7 cellular contexts compared by ENCODE assay signal in genomic region chr17:19137959-19138358, GRCh38.
DNase-seq lines count a peak whose midpoint lies in the region; ATAC-seq and FAIRE-seq lines count a peak whose summit lies in the region.
"Not testable (repeated sequence)": the region's sequence is repeated elsewhere in the genome, so short reads cannot be mapped to it uniquely, and the experiment has no call there.

No MANE protein-coding gene starts in this region.

- FAIRE-seq in HTR-8/SVneo (lab: Jason Lieb, UNC): peak; percentile 44

- not testable (repeated sequence) for H3K36me3 Mint-ChIP-seq in stimulated activated memory B cell treated with anti-CD40 and anti-IgM and Interleukin-4, amounts not matched to agents 10 μg/mL and 1 μg/mL and 100 μg/mL, for 72 hours

- H3K4me1 Mint-ChIP-seq in stimulated activated memory B cell treated with anti-CD40 and anti-IgM and Interleukin-4, amounts not matched to agents 10 μg/mL and 1 μg/mL and 100 μg/mL, for 72 hours: not testable (repeated sequence)

- DNase-seq in HTR-8/SVneo (ENCODE audit: insufficient read length, low spot score): not testable (repeated sequence)

- H3K9me3 Mint-ChIP-seq in stimulated activated memory B cell treated with anti-CD40 and anti-IgM and Interleukin-4, amounts not matched to agents 10 μg/mL and 1 μg/mL and 100 μg/mL, for 72 hours: not testable (repeated sequence)

- H3K4me3 Mint-ChIP-seq in stimulated activated memory B cell treated with anti-CD40 and anti-IgM and Interleukin-4, amounts not matched to agents 10 μg/mL and 1 μg/mL and 100 μg/mL, for 72 hours: not testable (repeated sequence)

- H3K27me3 Mint-ChIP-seq in stimulated activated memory B cell treated with anti-CD40 and anti-IgM and Interleukin-4, amounts not matched to agents 10 μg/mL and 1 μg/mL and 100 μg/mL, for 72 hours: not testable (repeated sequence)

- not testable (repeated sequence) for H3K27ac Mint-ChIP-seq in stimulated activated memory B cell treated with anti-CD40 and anti-IgM and Interleukin-4, amounts not matched to agents 10 μg/mL and 1 μg/mL and 100 μg/mL, for 72 hours

- peak; percentile 33 for ATAC-seq in GM18498 (IDR thresholded peaks at IDR 0.05; ENCODE audit: unreplicated experiment)
- peak; percentile 28 for ATAC-seq in GM18861 (IDR thresholded peaks at IDR 0.05; ENCODE audit: unreplicated experiment)
- ATAC-seq in GM19463 (IDR thresholded peaks at IDR 0.05; ENCODE audit: unreplicated experiment): peak; percentile 24
- peak; percentile 22 for ATAC-seq in GM21825 (IDR thresholded peaks at IDR 0.05; ENCODE audit: unreplicated experiment)
- ATAC-seq in HG02885 (IDR thresholded peaks at IDR 0.05; ENCODE audit: poor library complexity, unreplicated experiment): peak; percentile 32
- ATAC-seq in stimulated activated memory B cell treated with anti-CD40 and anti-IgM and Interleukin-4, amounts not matched to agents 10 μg/mL and 1 μg/mL and 100 μg/mL, for 72 hours: peak; percentile 64
